In the genomic region with DNA sequence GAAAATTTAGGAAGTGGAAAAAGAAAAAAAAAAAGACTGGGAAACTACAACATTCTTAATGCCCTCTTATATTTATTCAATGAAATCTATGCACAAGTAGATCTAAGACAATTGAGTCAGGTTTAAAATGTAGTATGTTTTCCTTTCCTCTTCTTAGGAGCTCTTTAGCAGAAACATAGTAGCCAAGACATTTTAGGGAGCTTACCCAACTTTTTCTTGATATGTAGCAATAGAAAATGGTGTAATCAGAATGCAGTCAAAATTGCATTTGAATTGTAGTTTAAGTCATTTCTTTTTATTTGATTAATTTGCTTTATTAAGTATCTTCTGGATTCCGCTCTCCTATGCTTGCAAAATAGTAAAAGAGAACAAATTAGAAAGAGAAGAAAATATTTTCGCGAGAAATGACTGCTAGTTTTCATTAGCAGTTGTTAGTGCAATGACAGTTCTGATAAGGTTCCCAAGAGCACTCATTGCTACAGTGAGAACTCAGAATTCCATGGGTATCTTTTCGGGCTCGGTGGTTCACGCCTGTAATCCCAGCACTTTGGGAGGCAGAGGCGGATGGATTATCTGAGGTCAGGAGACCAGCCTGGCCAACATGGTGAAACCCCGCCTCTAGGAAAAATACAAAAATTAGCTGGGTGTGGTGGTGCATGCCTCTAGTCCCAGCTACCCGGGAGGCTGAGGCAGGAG, we compare ENCODE assay signal across 1 cellular context.
TF ChIP-seq lines count a peak whose summit lies in the region.

No MANE protein-coding gene starts in this region.

TF ChIP-seq in K562, 482 proteins besides CTCF, POLR2A, EP300 and RAD21 (continued from another document):
- TF ChIP-seq, protein P1, sequence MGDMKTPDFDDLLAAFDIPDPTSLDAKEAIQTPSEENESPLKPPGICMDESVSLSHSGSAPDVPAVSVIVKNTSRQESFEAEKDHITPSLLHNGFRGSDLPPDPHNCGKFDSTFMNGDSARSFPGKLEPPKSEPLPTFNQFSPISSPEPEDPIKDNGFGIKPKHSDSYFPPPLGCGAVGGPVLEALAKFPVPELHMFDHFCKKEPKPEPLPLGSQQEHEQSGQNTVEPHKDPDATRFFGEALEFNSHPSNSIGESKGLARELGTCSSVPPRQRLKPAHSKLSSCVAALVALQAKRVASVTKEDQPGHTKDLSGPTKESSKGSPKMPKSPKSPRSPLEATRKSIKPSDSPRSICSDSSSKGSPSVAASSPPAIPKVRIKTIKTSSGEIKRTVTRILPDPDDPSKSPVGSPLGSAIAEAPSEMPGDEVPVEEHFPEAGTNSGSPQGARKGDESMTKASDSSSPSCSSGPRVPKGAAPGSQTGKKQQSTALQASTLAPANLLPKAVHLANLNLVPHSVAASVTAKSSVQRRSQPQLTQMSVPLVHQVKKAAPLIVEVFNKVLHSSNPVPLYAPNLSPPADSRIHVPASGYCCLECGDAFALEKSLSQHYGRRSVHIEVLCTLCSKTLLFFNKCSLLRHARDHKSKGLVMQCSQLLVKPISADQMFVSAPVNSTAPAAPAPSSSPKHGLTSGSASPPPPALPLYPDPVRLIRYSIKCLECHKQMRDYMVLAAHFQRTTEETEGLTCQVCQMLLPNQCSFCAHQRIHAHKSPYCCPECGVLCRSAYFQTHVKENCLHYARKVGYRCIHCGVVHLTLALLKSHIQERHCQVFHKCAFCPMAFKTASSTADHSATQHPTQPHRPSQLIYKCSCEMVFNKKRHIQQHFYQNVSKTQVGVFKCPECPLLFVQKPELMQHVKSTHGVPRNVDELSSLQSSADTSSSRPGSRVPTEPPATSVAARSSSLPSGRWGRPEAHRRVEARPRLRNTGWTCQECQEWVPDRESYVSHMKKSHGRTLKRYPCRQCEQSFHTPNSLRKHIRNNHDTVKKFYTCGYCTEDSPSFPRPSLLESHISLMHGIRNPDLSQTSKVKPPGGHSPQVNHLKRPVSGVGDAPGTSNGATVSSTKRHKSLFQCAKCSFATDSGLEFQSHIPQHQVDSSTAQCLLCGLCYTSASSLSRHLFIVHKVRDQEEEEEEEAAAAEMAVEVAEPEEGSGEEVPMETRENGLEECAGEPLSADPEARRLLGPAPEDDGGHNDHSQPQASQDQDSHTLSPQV (IDR thresholded peaks at IDR 0.05), result 0 out of 2 replicates have a peak, but pooled peaks have one; percentile 15
- TF ChIP-seq ZNF436 (CRISPR knock-in tag; IDR thresholded peaks at IDR 0.05) (no peak), ARID1B (IDR thresholded peaks at IDR 0.05) (0 out of 2 replicates have a peak, but pooled peaks have one; percentile 31), HDAC1 (IDR thresholded peaks at IDR 0.05) (0 out of 4 replicates have a peak, but pooled peaks of 1 of the 2 experiments have one; percentile 15), KLF13 (tag; IDR thresholded peaks at IDR 0.05; ENCODE audit: borderline replicate concordance, low read depth) (no peak), CHD1 (IDR thresholded peaks at IDR 0.05; ENCODE audit: low read length) (peak; percentile 18), ZBTB8A (IDR thresholded peaks at IDR 0.05; ENCODE audit: partially characterized antibody) (no peak), CXXC5 (CRISPR knock-in tag; IDR thresholded peaks at IDR 0.05) (peak; percentile 32; the same call in 1 of the 2 replicates), CHD4 (IDR thresholded peaks at IDR 0.05; ENCODE audit: insufficient read depth, insufficient replicate concordance, low read depth, low read length, poor library complexity, severe bottlenecking) (no peak)
- TF ChIP-seq, protein P2, sequence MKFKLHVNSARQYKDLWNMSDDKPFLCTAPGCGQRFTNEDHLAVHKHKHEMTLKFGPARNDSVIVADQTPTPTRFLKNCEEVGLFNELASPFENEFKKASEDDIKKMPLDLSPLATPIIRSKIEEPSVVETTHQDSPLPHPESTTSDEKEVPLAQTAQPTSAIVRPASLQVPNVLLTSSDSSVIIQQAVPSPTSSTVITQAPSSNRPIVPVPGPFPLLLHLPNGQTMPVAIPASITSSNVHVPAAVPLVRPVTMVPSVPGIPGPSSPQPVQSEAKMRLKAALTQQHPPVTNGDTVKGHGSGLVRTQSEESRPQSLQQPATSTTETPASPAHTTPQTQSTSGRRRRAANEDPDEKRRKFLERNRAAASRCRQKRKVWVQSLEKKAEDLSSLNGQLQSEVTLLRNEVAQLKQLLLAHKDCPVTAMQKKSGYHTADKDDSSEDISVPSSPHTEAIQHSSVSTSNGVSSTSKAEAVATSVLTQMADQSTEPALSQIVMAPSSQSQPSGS (CRISPR knock-in tag; IDR thresholded peaks at IDR 0.05), result no peak
- TF ChIP-seq, protein P3, sequence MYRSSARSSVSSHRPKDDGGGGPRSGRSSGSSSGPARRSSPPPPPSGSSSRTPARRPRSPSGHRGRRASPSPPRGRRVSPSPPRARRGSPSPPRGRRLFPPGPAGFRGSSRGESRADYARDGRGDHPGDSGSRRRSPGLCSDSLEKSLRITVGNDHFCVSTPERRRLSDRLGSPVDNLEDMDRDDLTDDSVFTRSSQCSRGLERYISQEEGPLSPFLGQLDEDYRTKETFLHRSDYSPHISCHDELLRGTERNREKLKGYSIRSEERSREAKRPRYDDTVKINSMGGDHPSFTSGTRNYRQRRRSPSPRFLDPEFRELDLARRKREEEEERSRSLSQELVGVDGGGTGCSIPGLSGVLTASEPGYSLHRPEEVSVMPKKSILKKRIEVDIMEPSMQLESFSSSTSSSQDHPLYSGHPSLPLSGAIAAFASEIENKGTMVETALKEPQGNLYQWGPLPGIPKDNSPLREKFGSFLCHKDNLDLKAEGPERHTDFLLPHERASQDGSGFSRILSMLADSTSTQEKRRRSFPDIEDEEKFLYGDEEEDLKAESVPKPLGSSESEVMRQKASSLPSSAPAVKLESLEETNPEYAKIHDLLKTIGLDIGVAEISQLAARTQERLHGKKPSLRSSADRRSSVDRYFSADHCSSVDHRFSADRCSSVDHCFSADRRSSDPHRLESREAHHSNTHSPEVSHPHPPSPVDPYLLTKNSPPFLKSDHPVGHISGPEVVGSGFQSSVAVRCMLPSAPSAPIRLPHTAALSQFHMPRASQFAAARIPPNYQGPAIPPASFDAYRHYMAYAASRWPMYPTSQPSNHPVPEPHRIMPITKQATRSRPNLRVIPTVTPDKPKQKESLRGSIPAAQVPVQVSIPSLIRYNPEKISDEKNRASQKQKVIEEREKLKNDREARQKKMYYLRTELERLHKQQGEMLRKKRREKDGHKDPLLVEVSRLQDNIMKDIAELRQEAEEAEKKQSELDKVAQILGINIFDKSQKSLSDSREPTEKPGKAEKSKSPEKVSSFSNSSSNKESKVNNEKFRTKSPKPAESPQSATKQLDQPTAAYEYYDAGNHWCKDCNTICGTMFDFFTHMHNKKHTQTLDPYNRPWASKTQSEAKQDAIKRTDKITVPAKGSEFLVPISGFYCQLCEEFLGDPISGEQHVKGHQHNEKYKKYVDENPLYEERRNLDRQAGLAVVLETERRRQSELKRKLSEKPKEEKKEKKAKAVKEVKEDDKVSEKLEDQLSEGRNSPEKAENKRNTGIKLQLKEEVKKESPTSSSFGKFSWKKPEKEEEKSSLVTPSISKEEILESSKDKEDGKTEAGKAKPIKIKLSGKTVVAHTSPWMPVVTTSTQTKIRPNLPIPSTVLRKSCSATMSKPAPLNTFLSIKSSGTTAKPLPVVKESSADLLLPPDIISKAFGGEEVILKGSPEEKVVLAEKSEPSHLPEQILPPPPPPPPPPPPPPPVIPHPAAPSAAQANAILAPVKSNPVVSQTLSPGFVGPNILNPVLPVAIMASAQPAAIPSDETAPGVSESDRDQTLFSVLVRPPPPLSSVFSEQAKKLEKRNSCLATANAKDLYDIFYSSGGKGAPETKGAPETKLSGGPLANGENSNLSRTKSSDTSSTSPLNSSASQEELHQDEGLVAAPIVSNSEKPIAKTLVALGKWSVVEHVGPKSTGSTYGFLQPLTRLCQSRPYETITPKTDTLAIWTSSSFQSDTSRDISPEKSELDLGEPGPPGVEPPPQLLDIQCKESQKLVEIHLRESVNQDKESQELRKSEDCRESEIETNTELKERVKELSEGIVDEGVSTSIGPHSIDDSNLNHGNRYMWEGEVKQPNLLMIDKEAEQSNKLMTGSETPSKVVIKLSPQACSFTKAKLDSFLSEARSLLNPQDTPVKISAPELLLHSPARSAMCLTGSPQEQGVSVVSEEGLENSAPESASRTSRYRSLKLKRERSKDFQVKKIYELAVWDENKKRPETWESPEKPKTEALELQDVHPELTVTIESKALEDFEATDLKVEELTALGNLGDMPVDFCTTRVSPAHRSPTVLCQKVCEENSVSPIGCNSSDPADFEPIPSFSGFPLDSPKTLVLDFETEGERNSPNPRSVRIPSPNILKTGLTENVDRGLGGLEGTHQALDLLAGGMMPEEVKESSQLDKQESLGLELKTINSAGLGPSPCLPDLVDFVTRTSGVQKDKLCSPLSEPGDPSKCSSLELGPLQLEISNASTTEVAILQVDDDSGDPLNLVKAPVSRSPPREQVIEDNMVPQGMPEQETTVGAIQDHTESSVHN (IDR thresholded peaks at IDR 0.05; ENCODE audit: borderline replicate concordance in 1 of 2, low read depth in 1 of 2), result no peak
- TF ChIP-seq, protein P4, sequence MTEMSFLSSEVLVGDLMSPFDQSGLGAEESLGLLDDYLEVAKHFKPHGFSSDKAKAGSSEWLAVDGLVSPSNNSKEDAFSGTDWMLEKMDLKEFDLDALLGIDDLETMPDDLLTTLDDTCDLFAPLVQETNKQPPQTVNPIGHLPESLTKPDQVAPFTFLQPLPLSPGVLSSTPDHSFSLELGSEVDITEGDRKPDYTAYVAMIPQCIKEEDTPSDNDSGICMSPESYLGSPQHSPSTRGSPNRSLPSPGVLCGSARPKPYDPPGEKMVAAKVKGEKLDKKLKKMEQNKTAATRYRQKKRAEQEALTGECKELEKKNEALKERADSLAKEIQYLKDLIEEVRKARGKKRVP (CRISPR knock-in tag; IDR thresholded peaks at IDR 0.05), result no peak
- TF ChIP-seq, protein P5, sequence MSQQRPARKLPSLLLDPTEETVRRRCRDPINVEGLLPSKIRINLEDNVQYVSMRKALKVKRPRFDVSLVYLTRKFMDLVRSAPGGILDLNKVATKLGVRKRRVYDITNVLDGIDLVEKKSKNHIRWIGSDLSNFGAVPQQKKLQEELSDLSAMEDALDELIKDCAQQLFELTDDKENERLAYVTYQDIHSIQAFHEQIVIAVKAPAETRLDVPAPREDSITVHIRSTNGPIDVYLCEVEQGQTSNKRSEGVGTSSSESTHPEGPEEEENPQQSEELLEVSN (IDR thresholded peaks at IDR 0.05; ENCODE audit: borderline replicate concordance in 1 of 2, extremely low read depth in 1 of 2, insufficient read depth in 1 of 2, insufficient read length in 1 of 2, low read depth in 1 of 2, low read length in 1 of 2, poor library complexity in 1 of 2, severe bottlenecking in 1 of 2), result no peak
- TF ChIP-seq, protein P6, sequence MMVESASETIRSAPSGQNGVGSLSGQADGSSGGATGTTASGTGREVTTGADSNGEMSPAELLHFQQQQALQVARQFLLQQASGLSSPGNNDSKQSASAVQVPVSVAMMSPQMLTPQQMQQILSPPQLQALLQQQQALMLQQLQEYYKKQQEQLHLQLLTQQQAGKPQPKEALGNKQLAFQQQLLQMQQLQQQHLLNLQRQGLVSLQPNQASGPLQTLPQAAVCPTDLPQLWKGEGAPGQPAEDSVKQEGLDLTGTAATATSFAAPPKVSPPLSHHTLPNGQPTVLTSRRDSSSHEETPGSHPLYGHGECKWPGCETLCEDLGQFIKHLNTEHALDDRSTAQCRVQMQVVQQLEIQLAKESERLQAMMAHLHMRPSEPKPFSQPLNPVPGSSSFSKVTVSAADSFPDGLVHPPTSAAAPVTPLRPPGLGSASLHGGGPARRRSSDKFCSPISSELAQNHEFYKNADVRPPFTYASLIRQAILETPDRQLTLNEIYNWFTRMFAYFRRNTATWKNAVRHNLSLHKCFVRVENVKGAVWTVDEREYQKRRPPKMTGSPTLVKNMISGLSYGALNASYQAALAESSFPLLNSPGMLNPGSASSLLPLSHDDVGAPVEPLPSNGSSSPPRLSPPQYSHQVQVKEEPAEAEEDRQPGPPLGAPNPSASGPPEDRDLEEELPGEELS (CRISPR knock-in tag; IDR thresholded peaks at IDR 0.05; ENCODE audit: borderline replicate concordance), result no peak
